19 cellular contexts compared by ENCODE assay signal in the genomic region with DNA sequence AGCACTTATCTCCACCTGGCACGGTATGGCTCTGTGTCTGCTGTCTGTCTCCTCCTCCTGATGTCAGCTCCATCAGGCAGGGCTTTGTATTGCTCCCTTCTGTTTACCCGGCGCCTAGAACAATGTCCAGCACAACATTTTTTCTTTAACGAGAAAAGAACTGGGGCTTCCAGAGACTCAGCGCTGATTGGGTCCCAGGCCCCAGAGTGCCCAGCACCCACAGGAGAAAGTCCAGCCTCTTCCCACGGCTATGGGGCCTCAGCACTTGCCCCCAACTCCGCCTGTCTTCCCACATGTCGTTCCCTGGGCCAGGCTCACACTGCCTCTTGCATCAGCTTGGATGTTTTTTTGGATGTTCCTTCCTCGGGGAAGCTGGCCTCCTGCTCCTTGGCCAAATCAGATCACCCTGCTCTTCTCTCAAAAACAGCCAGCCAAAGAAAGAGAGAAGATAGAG. TPM values are rescaled to one million over a fixed set of nuclear protein-coding genes. Genes with fewer than 3 reads are reported as not detected.
DNase-seq lines count a peak whose midpoint lies in the region; ATAC-seq, FAIRE-seq and TF ChIP-seq lines count a peak whose summit lies in the region.
"Had no signal": no experiment of that assay in that cellular context is flagged by ENCODE, and none has a peak within 500 bp of the region (broad histone marks: within the 10 kb centered on the region; RNA-seq: fewer than 3 reads in every experiment).

No MANE protein-coding gene starts in this region.

- H3K9me2 ChIP-seq in hepatocyte (replicated peaks; ENCODE audit: insufficient read depth) = no peaks in the 10 kb centered on the region

- H3K4me3 ChIP-seq in HepG2 (replicated peaks in 1 of 3; ENCODE audit: insufficient read depth in 1 of 3, low read depth in 2 of 3, low read length in 3 of 3) (peak overlapping the region in 1 of 3 experiments; percentile 45; a peak in 2 of 6 replicates), right lobe of liver (no peak overlapping the region), hepatocyte (no peak overlapping the region)
- H3K4me3 ChIP-seq: SJSA1 had no signal

- intact Hi-C loops in HepG2 (cut with micrococcal nuclease; ENCODE audit: unreplicated experiment) = loop anchor here (1.0 kb wide), 1 partner anchor 8 kb away; no protein-coding TSS in a partner anchor
- intact Hi-C loops in right lobe of liver (cut with DNase I) = loop anchor here in 1 of 2 donors (10.0 kb wide), 1 partner anchor 81 kb away; a partner anchor contains a TSS
- intact Hi-C loops in sciatic nerve (cut with DNase I) = no loop called here
- intact Hi-C loops in Right ventricle myocardium superior (cut with DNase I) = no loop called here

- peak; percentile 93 for ATAC-seq in HepG2
- ATAC-seq in right lobe of liver = no peak
- ATAC-seq in sciatic nerve = peak; percentile 58
- no peak for ATAC-seq in Right ventricle myocardium superior (ENCODE audit: poor library complexity)
- no peak for ATAC-seq in HG02610 (IDR thresholded peaks at IDR 0.05; ENCODE audit: unreplicated experiment)
- ATAC-seq in HG03108 (IDR thresholded peaks at IDR 0.05; ENCODE audit: unreplicated experiment) = no peak
- ATAC-seq: HCT116 had no signal

- H3K9me3 ChIP-seq in HepG2 (ENCODE audit: low read length) (no peaks in the 10 kb centered on the region), right lobe of liver (no peaks in the 10 kb centered on the region), hepatocyte (ENCODE audit: low read depth) (no peaks in the 10 kb centered on the region)
- H3K9me3 ChIP-seq: BE2C, SJSA1 had no signal

- POLR2A ChIA-PET in HepG2 (lab: Yijun Ruan, JAX) = interaction anchor here (0.7 to 2.6 kb wide), 10 partner anchors 9 to 666 kb away, joined by 3 to 15 read pairs (median 5); a partner anchor contains a TSS

- in situ Hi-C loops in HepG2 (cut with HindIII; ENCODE audit: extremely low pct_ligation_motif_present, low pct_unique_long_range_greater_than_20kb) = no loop called here

- TF ChIP-seq POLR2A in HepG2 (IDR thresholded peaks at IDR 0.05; ENCODE audit: insufficient read depth in 1 of 2, low read depth in 2 of 2, low read length in 2 of 2) (peak; percentile 61 to 70; a peak in 2 of 4 replicates), right lobe of liver (IDR thresholded peaks at IDR 0.05) (no peak)

- FAIRE-seq in HepG2 (lab: Jason Lieb, UNC) = peak; percentile 82

- H3K79me2 ChIP-seq in HepG2 (ENCODE audit: insufficient read depth, low read length) (peaks cover 11% of the 10 kb centered on the region), hepatocyte (peaks cover 16% of the 10 kb centered on the region)

- TF ChIP-seq EP300 in HepG2 (IDR thresholded peaks at IDR 0.05; ENCODE audit: low read depth in 2 of 2, low read length in 2 of 2) = peak in 1 of 2 experiments; percentile 45; a peak in 2 of 4 replicates
- 0 out of 2 replicates have a peak, but pooled peaks have one; percentile 28 for TF ChIP-seq EP300 in HepG2 (CRISPR knock-in tag; IDR thresholded peaks at IDR 0.05; ENCODE audit: borderline replicate concordance)

- CTCF ChIA-PET in HepG2 (lab: Yijun Ruan, JAX; ENCODE audit: low intra/inter-chr PET ratio, low total read pairs) = no interaction called here

- no peak for TF ChIP-seq CTCF in HepG2 (CRISPR knock-in tag; IDR thresholded peaks at IDR 0.05)
- no peak for TF ChIP-seq CTCF in right lobe of liver (IDR thresholded peaks at IDR 0.05)
- no peak for TF ChIP-seq CTCF in hepatocyte (IDR thresholded peaks at IDR 0.05; ENCODE audit: poor library complexity)

- no peak overlapping the region for H2AFZ ChIP-seq in HepG2 (ENCODE audit: low read length)
- H2AFZ ChIP-seq in hepatocyte = no peak overlapping the region

- peak; percentile 87 for DNase-seq in HepG2 (ENCODE audit: low spot score)
- DNase-seq in right lobe of liver = no peak
- DNase-seq in hepatocyte (ENCODE audit: low spot score) = peak; percentile 71
- DNase-seq in sciatic nerve (ENCODE audit: low spot score) = no peak
- DNase-seq in NCI-H1417 (lab: John Stamatoyannopoulos, UW) = no peak
- no peak for DNase-seq in Right ventricle myocardium superior
- DNase-seq: 8988T; BE2C; Calu3; CD4-positive, alpha-beta T cell; KBM-7; NCI-H1436; NCI-H2029; NCI-H2171 treated with DMSO at 0.1 percent for 48 hours; NCI-H446 treated with DMSO at 0.1 percent for 48 hours had no signal

- TF ChIP-seq RAD21 in HepG2 (CRISPR knock-in tag; IDR thresholded peaks at IDR 0.05) = no peak

- 5% methylated on average over 9 of the region's 9 CpGs for WGBS in HepG2 (ENCODE audit: low lambda C conversion rate)
- WGBS in right lobe of liver (ENCODE audit: insufficient coverage, low coverage, low lambda C conversion rate, missing lambda C conversion rate) = 69% methylated on average over 7 of the region's 9 CpGs
- WGBS in hepatocyte (ENCODE audit: low lambda C conversion rate, missing lambda C conversion rate) = 55% methylated on average over 9 of the region's 9 CpGs

- BruUV-seq in HepG2 (replicated peaks; lab: Mats Ljungman, UMichigan) = no TSS peak

- H3K4me2 ChIP-seq in HepG2 (ENCODE audit: low read depth, low read length) (peak overlapping the region; percentile 50), hepatocyte (peak overlapping the region; percentile 61)

- peak overlapping the region; percentile 40 for H3K9ac ChIP-seq in HepG2 (ENCODE audit: insufficient read depth, low read depth, low read length)

- H3K36me3 ChIP-seq in HepG2 (replicated peaks in 1 of 2; ENCODE audit: control insufficient read depth in 1 of 2, insufficient read depth in 2 of 2, low read length in 2 of 2) (peaks cover 1 to 13% of the 10 kb centered on the region in 2 experiments; a peak in 3 of 5 replicates), right lobe of liver (peaks cover 0 to 9% (median 2%) of the 10 kb centered on the region in 4 donors), hepatocyte (replicated peaks; ENCODE audit: insufficient read depth, low read depth) (no peaks in the 10 kb centered on the region)

- H3K27me3 ChIP-seq in HepG2 (ENCODE audit: control insufficient read depth in 1 of 2, insufficient read depth in 2 of 2, low read length in 2 of 2) (no peaks in the 10 kb centered on the region), right lobe of liver (no peaks in the 10 kb centered on the region), hepatocyte (no peaks in the 10 kb centered on the region)
- H3K27me3 ChIP-seq: BE2C, SJSA1 had no signal

- peak overlapping the region; percentile 79 for H3K27ac ChIP-seq in HepG2 (ENCODE audit: extremely low read length, insufficient read depth, low read length)
- H3K27ac ChIP-seq in right lobe of liver = no peak overlapping the region
- H3K27ac ChIP-seq in hepatocyte = peak overlapping the region; percentile 84
- H3K27ac ChIP-seq: SJSA1 had no signal

- H4K20me1 ChIP-seq in HepG2 (ENCODE audit: insufficient read depth, low read length) (no peaks in the 10 kb centered on the region), hepatocyte (ENCODE audit: insufficient read depth, poor library complexity, severe bottlenecking) (peaks cover 2% of the 10 kb centered on the region)

- peaks cover 43% of the 10 kb centered on the region for H3K4me1 ChIP-seq in HepG2 (ENCODE audit: insufficient read depth, low read length)
- peaks cover 0 to 9% (median 2%) of the 10 kb centered on the region in 4 donors for H3K4me1 ChIP-seq in right lobe of liver
- peaks cover 10% of the 10 kb centered on the region for H3K4me1 ChIP-seq in hepatocyte (ENCODE audit: insufficient read depth)
- H3K4me1 ChIP-seq: BE2C, SJSA1 had no signal

RNA-seq across cellular contexts. Expression of a gene that starts 6.9 kb away (rescaled TPM):
- total RNA-seq in HepG2 (2016; rRNA removed; fragmentation: Illumina TruSeq; extraction: Trizol) = 2.7 TPM in 2 replicates
- 4.3 and 5.1 TPM in 2 replicates for total RNA-seq in HepG2 (2016; cell fraction: cytosol; rRNA removed; fragmentation: Illumina TruSeq; extraction: Trizol; ENCODE audit: low read depth)
- total RNA-seq in HepG2 (2016; cell fraction: insoluble cytoplasmic fraction; rRNA removed; fragmentation: Illumina TruSeq; extraction: Trizol) = 1.9 and 2.9 TPM in 2 replicates
- 9.0 and 9.5 TPM in 2 replicates for total RNA-seq in HepG2 (2016; cell fraction: membrane; rRNA removed; fragmentation: Illumina TruSeq; extraction: Trizol)
- total RNA-seq in HepG2 (2016; cell fraction: nucleus; rRNA removed; fragmentation: Illumina TruSeq; extraction: Trizol) = 2.3 and 2.8 TPM in 2 replicates
- polyA plus RNA-seq in HepG2 (2011; rRNA removed) = 2.2 and 2.3 TPM in 2 replicates
- 1.5 and 1.6 TPM in 2 replicates for polyA plus RNA-seq in HepG2 (2011; cell fraction: cytosol; rRNA removed)
- polyA plus RNA-seq in HepG2 (2011; cell fraction: nucleus; rRNA removed) = 5.0 and 5.9 TPM in 2 replicates
- polyA plus RNA-seq in HepG2 (2012) = 5.1 and 6.0 TPM in 2 replicates
- 21.8 and 22.7 TPM in 2 replicates for polyA plus RNA-seq in HepG2 (2016; cell fraction: cytosol; fragmentation: Illumina TruSeq; extraction: Trizol; ENCODE audit: low read depth)
- 6.5 and 9.2 TPM in 2 replicates for polyA plus RNA-seq in HepG2 (2016; cell fraction: insoluble cytoplasmic fraction; fragmentation: Illumina TruSeq; extraction: Trizol; ENCODE audit: low read depth)
- polyA plus RNA-seq in HepG2 (2016; cell fraction: membrane; fragmentation: Illumina TruSeq; extraction: Trizol; ENCODE audit: low read depth) = 27.3 and 32.0 TPM in 2 replicates
- 16.7 and 17.0 TPM in 2 replicates for polyA plus RNA-seq in HepG2 (2016; cell fraction: nucleus; fragmentation: Illumina TruSeq; extraction: Trizol; ENCODE audit: insufficient read depth, low read depth)
- 0.23 and 1.9 TPM in 2 replicates for polyA minus RNA-seq in HepG2 (2011; rRNA and poly(A)+ RNA removed; ENCODE audit: low replicate concordance)
- 2.7 and 2.8 TPM in 2 replicates for polyA minus RNA-seq in HepG2 (2011; cell fraction: cytosol; rRNA and poly(A)+ RNA removed)
- polyA minus RNA-seq in HepG2 (2011; cell fraction: nucleus; rRNA and poly(A)+ RNA removed) = 2.4 TPM in 2 replicates
- total RNA-seq in right lobe of liver = 1 to 10 TPM; 2.5 to 5.2 (median 3.9) TPM
- total RNA-seq in hepatocyte = 2.4 and 3.5 TPM in 2 replicates
- 2.5 and 3.1 TPM in 2 replicates for polyA plus RNA-seq in hepatocyte
- total RNA-seq in sciatic nerve = 8.6 TPM
- total RNA-seq in Right ventricle myocardium superior = 15.2 TPM

RNA-seq across cellular contexts. Expression of a gene that starts 9.6 kb away (rescaled TPM):
- total RNA-seq in HepG2 (2016; rRNA removed; fragmentation: Illumina TruSeq; extraction: Trizol) (9.7 and 14.3 TPM in 2 replicates), right lobe of liver (10 to 100 TPM; 12.8 to 21.5 (median 15.5) TPM), hepatocyte (23.8 and 25.2 TPM in 2 replicates), sciatic nerve (21.0 TPM), Right ventricle myocardium superior (20.0 TPM)
- 2.8 and 3.4 TPM in 2 replicates for total RNA-seq in HepG2 (2016; cell fraction: cytosol; rRNA removed; fragmentation: Illumina TruSeq; extraction: Trizol; ENCODE audit: low read depth)
- total RNA-seq in HepG2 (2016; cell fraction: insoluble cytoplasmic fraction; rRNA removed; fragmentation: Illumina TruSeq; extraction: Trizol) = 10.5 and 13.6 TPM in 2 replicates
- total RNA-seq in HepG2 (2016; cell fraction: membrane; rRNA removed; fragmentation: Illumina TruSeq; extraction: Trizol) = 8.1 and 9.5 TPM in 2 replicates
- total RNA-seq in HepG2 (2016; cell fraction: nucleus; rRNA removed; fragmentation: Illumina TruSeq; extraction: Trizol) = 5.7 and 6.8 TPM in 2 replicates
- polyA plus RNA-seq in HepG2 (2011; rRNA removed) (4.3 and 6.1 TPM in 2 replicates), hepatocyte (11.5 and 15.8 TPM in 2 replicates)
- polyA plus RNA-seq in HepG2 (2011; cell fraction: cytosol; rRNA removed) = 4.2 and 8.1 TPM in 2 replicates
- 6.3 and 6.9 TPM in 2 replicates for polyA plus RNA-seq in HepG2 (2011; cell fraction: nucleus; rRNA removed)
- 6.9 and 7.1 TPM in 2 replicates for polyA plus RNA-seq in HepG2 (2012)
- polyA plus RNA-seq in HepG2 (2016; cell fraction: cytosol; fragmentation: Illumina TruSeq; extraction: Trizol; ENCODE audit: low read depth) = 2.7 TPM in 2 replicates
- 13.7 and 14.2 TPM in 2 replicates for polyA plus RNA-seq in HepG2 (2016; cell fraction: insoluble cytoplasmic fraction; fragmentation: Illumina TruSeq; extraction: Trizol; ENCODE audit: low read depth)
- polyA plus RNA-seq in HepG2 (2016; cell fraction: membrane; fragmentation: Illumina TruSeq; extraction: Trizol; ENCODE audit: low read depth) = 5.9 and 6.5 TPM in 2 replicates
- 10.3 and 12.1 TPM in 2 replicates for polyA plus RNA-seq in HepG2 (2016; cell fraction: nucleus; fragmentation: Illumina TruSeq; extraction: Trizol; ENCODE audit: insufficient read depth, low read depth)
- polyA minus RNA-seq in HepG2 (2011; rRNA and poly(A)+ RNA removed; ENCODE audit: low replicate concordance) = 9.0 and 16.6 TPM in 2 replicates
- polyA minus RNA-seq in HepG2 (2011; cell fraction: cytosol; rRNA and poly(A)+ RNA removed) = 10.0 and 10.9 TPM in 2 replicates
- 5.2 and 7.0 TPM in 2 replicates for polyA minus RNA-seq in HepG2 (2011; cell fraction: nucleus; rRNA and poly(A)+ RNA removed)

RNA-seq across cellular contexts. Expression of a gene that starts 19.0 kb away (rescaled TPM):
- total RNA-seq in HepG2 (2016; rRNA removed; fragmentation: Illumina TruSeq; extraction: Trizol) = not detected in 2 replicates
- total RNA-seq in HepG2 (2016; cell fraction: cytosol; rRNA removed; fragmentation: Illumina TruSeq; extraction: Trizol; ENCODE audit: low read depth) = not detected in 2 replicates
- total RNA-seq in HepG2 (2016; cell fraction: insoluble cytoplasmic fraction; rRNA removed; fragmentation: Illumina TruSeq; extraction: Trizol) = not detected in 2 replicates
- not detected in 2 replicates for total RNA-seq in HepG2 (2016; cell fraction: membrane; rRNA removed; fragmentation: Illumina TruSeq; extraction: Trizol)
- total RNA-seq in HepG2 (2016; cell fraction: nucleus; rRNA removed; fragmentation: Illumina TruSeq; extraction: Trizol) = not detected in 2 replicates
- polyA plus RNA-seq in HepG2 (2011; rRNA removed) = not detected in 2 replicates
- polyA plus RNA-seq in HepG2 (2011; cell fraction: cytosol; rRNA removed) = not detected in 2 replicates
- polyA plus RNA-seq in HepG2 (2011; cell fraction: nucleus; rRNA removed) = 0.07 TPM in 1 of 2 replicates, not detected in the other
- polyA plus RNA-seq in HepG2 (2012) = not detected in 2 replicates
- polyA plus RNA-seq in HepG2 (2016; cell fraction: cytosol; fragmentation: Illumina TruSeq; extraction: Trizol; ENCODE audit: low read depth) = not detected in 2 replicates
- not detected in 2 replicates for polyA plus RNA-seq in HepG2 (2016; cell fraction: insoluble cytoplasmic fraction; fragmentation: Illumina TruSeq; extraction: Trizol; ENCODE audit: low read depth)
- polyA plus RNA-seq in HepG2 (2016; cell fraction: membrane; fragmentation: Illumina TruSeq; extraction: Trizol; ENCODE audit: low read depth) = not detected in 2 replicates
- not detected in 2 replicates for polyA plus RNA-seq in HepG2 (2016; cell fraction: nucleus; fragmentation: Illumina TruSeq; extraction: Trizol; ENCODE audit: insufficient read depth, low read depth)
- polyA minus RNA-seq in HepG2 (2011; rRNA and poly(A)+ RNA removed; ENCODE audit: low replicate concordance) = not detected in 2 replicates
- not detected in 2 replicates for polyA minus RNA-seq in HepG2 (2011; cell fraction: cytosol; rRNA and poly(A)+ RNA removed)
- not detected in 2 replicates for polyA minus RNA-seq in HepG2 (2011; cell fraction: nucleus; rRNA and poly(A)+ RNA removed)
- total RNA-seq in right lobe of liver = not detected
- total RNA-seq in hepatocyte = not detected in 2 replicates
- polyA plus RNA-seq in hepatocyte = not detected in 2 replicates
- not detected for total RNA-seq in sciatic nerve
- total RNA-seq in Right ventricle myocardium superior = not detected
- total RNA-seq: Calu3; CD4-positive, alpha-beta T cell; SJSA1 had no signal

RNA-seq across cellular contexts. Expression of a gene that starts 31.4 kb away (rescaled TPM):
- 27.6 and 29.8 TPM in 2 replicates for total RNA-seq in HepG2 (2016; rRNA removed; fragmentation: Illumina TruSeq; extraction: Trizol)
- total RNA-seq in HepG2 (2016; cell fraction: cytosol; rRNA removed; fragmentation: Illumina TruSeq; extraction: Trizol; ENCODE audit: low read depth) = 18.2 and 19.5 TPM in 2 replicates
- 27.8 and 29.1 TPM in 2 replicates for total RNA-seq in HepG2 (2016; cell fraction: insoluble cytoplasmic fraction; rRNA removed; fragmentation: Illumina TruSeq; extraction: Trizol)
- 34.4 and 34.7 TPM in 2 replicates for total RNA-seq in HepG2 (2016; cell fraction: membrane; rRNA removed; fragmentation: Illumina TruSeq; extraction: Trizol)
- total RNA-seq in HepG2 (2016; cell fraction: nucleus; rRNA removed; fragmentation: Illumina TruSeq; extraction: Trizol) = 12.7 and 14.6 TPM in 2 replicates
- 47.6 and 61.6 TPM in 2 replicates for polyA plus RNA-seq in HepG2 (2011; rRNA removed)
- polyA plus RNA-seq in HepG2 (2011; cell fraction: cytosol; rRNA removed) = 51.9 and 75.3 TPM in 2 replicates
- 17.5 and 27.3 TPM in 2 replicates for polyA plus RNA-seq in HepG2 (2011; cell fraction: nucleus; rRNA removed)
- 16.1 and 27.5 TPM in 2 replicates for polyA plus RNA-seq in HepG2 (2012)
- polyA plus RNA-seq in HepG2 (2016; cell fraction: cytosol; fragmentation: Illumina TruSeq; extraction: Trizol; ENCODE audit: low read depth) = 12.4 and 15.4 TPM in 2 replicates
- 32.3 and 32.7 TPM in 2 replicates for polyA plus RNA-seq in HepG2 (2016; cell fraction: insoluble cytoplasmic fraction; fragmentation: Illumina TruSeq; extraction: Trizol; ENCODE audit: low read depth)
- polyA plus RNA-seq in HepG2 (2016; cell fraction: membrane; fragmentation: Illumina TruSeq; extraction: Trizol; ENCODE audit: low read depth) = 19.9 and 23.8 TPM in 2 replicates
- polyA plus RNA-seq in HepG2 (2016; cell fraction: nucleus; fragmentation: Illumina TruSeq; extraction: Trizol; ENCODE audit: insufficient read depth, low read depth) = 23.8 and 24.4 TPM in 2 replicates
- polyA minus RNA-seq in HepG2 (2011; rRNA and poly(A)+ RNA removed; ENCODE audit: low replicate concordance) = 0.42 and 103 TPM in 2 replicates
- polyA minus RNA-seq in HepG2 (2011; cell fraction: cytosol; rRNA and poly(A)+ RNA removed) = 27.8 and 30.5 TPM in 2 replicates
- polyA minus RNA-seq in HepG2 (2011; cell fraction: nucleus; rRNA and poly(A)+ RNA removed) = 7.2 and 12.8 TPM in 2 replicates
- total RNA-seq in right lobe of liver = 10 to 100 TPM; 18.2 to 36.1 (median 25.3) TPM
- 14.5 and 14.6 TPM in 2 replicates for total RNA-seq in hepatocyte
- polyA plus RNA-seq in hepatocyte = 16.7 and 18.6 TPM in 2 replicates
- total RNA-seq in sciatic nerve = not detected
- not detected for total RNA-seq in Right ventricle myocardium superior
- total RNA-seq: CD4-positive, alpha-beta T cell; SJSA1 had no signal

RNA-seq across cellular contexts. Expression of a gene that starts 32.6 kb away (rescaled TPM):
- total RNA-seq in HepG2 (2016; rRNA removed; fragmentation: Illumina TruSeq; extraction: Trizol) = 19.9 and 21.9 TPM in 2 replicates
- total RNA-seq in HepG2 (2016; cell fraction: cytosol; rRNA removed; fragmentation: Illumina TruSeq; extraction: Trizol; ENCODE audit: low read depth) = 9.2 and 10.2 TPM in 2 replicates
- 17.2 and 21.4 TPM in 2 replicates for total RNA-seq in HepG2 (2016; cell fraction: insoluble cytoplasmic fraction; rRNA removed; fragmentation: Illumina TruSeq; extraction: Trizol)
- total RNA-seq in HepG2 (2016; cell fraction: membrane; rRNA removed; fragmentation: Illumina TruSeq; extraction: Trizol) = 13.2 and 15.6 TPM in 2 replicates
- 25.6 and 28.5 TPM in 2 replicates for total RNA-seq in HepG2 (2016; cell fraction: nucleus; rRNA removed; fragmentation: Illumina TruSeq; extraction: Trizol)
- 55.7 and 67.8 TPM in 2 replicates for polyA plus RNA-seq in HepG2 (2011; rRNA removed)
- 29.9 and 41.2 TPM in 2 replicates for polyA plus RNA-seq in HepG2 (2011; cell fraction: cytosol; rRNA removed)
- 174 and 217 TPM in 2 replicates for polyA plus RNA-seq in HepG2 (2011; cell fraction: nucleus; rRNA removed)
- polyA plus RNA-seq in HepG2 (2012) = 38.1 and 46.9 TPM in 2 replicates
- polyA plus RNA-seq in HepG2 (2016; cell fraction: cytosol; fragmentation: Illumina TruSeq; extraction: Trizol; ENCODE audit: low read depth) = 5.0 and 6.1 TPM in 2 replicates
- 26.5 and 39.8 TPM in 2 replicates for polyA plus RNA-seq in HepG2 (2016; cell fraction: insoluble cytoplasmic fraction; fragmentation: Illumina TruSeq; extraction: Trizol; ENCODE audit: low read depth)
- 10.4 and 10.6 TPM in 2 replicates for polyA plus RNA-seq in HepG2 (2016; cell fraction: membrane; fragmentation: Illumina TruSeq; extraction: Trizol; ENCODE audit: low read depth)
- 86.7 and 87.3 TPM in 2 replicates for polyA plus RNA-seq in HepG2 (2016; cell fraction: nucleus; fragmentation: Illumina TruSeq; extraction: Trizol; ENCODE audit: insufficient read depth, low read depth)
- polyA minus RNA-seq in HepG2 (2011; rRNA and poly(A)+ RNA removed; ENCODE audit: low replicate concordance) = 90.3 and 124 TPM in 2 replicates
- polyA minus RNA-seq in HepG2 (2011; cell fraction: cytosol; rRNA and poly(A)+ RNA removed) = 40.3 and 51.8 TPM in 2 replicates
- 40.8 and 43.1 TPM in 2 replicates for polyA minus RNA-seq in HepG2 (2011; cell fraction: nucleus; rRNA and poly(A)+ RNA removed)
- total RNA-seq in right lobe of liver = 10 to 100 TPM; 31.1 to 50.1 (median 42.0) TPM
- 33.8 and 41.6 TPM in 2 replicates for total RNA-seq in hepatocyte
- 33.4 and 39.0 TPM in 2 replicates for polyA plus RNA-seq in hepatocyte
- 60.9 TPM for total RNA-seq in sciatic nerve
- 29.6 TPM for total RNA-seq in Right ventricle myocardium superior

Comparison
In these comparisons a context has a peak if more than half of its experiments do, and no peak if none do; other contexts are left out.
1. ATAC-seq: peak in HepG2 (single experiment) and sciatic nerve (single experiment); none in right lobe of liver (0 of 4), Right ventricle myocardium superior (single experiment), HG02610 (single experiment) and HG03108 (single experiment).
2. DNase-seq: peak in HepG2 (single experiment) and hepatocyte (single experiment); none in right lobe of liver (0 of 3), sciatic nerve (single experiment), NCI-H1417 (0 of 3) and Right ventricle myocardium superior (single experiment).
3. H3K27ac ChIP-seq: peak in HepG2 (single experiment) and hepatocyte (single experiment); none in right lobe of liver (0 of 3).